ENCODE assay signal across 12 cellular contexts in genomic region chr10:24821986-24822385, GRCh38.
DNase-seq lines count a peak whose midpoint lies in the region; ATAC-seq and TF ChIP-seq lines count a peak whose summit lies in the region.
"Had no signal": no experiment of that assay in that cellular context is flagged by ENCODE, and none has a peak within 500 bp of the region (broad histone marks: within the 10 kb centered on the region; RNA-seq: fewer than 3 reads in every experiment).

No MANE protein-coding gene starts in this region.

- in situ Hi-C loops in Panc1 (cut with HindIII; ENCODE audit: low pct_unique_long_range_greater_than_20kb, low sequenced_read_pairs): no loop called here

- intact Hi-C loops in Panc1 (cut with micrococcal nuclease; ENCODE audit: unreplicated experiment): no loop called here

- no peaks in the 10 kb centered on the region for H3K9me3 Mint-ChIP-seq in activated naive CD4-positive, alpha-beta T cell treated with anti-CD3 and anti-CD28 coated beads, Interleukin-2, amount 50 U/mL, for 72 hours
- H3K9me3 Mint-ChIP-seq in activated naive CD4-positive, alpha-beta T cell treated with anti-CD3 and anti-CD28 coated beads, Interleukin-2, amount 10 ng/mL, durations not matched to agents 7 days and 5 days: no peaks in the 10 kb centered on the region
- H3K9me3 Mint-ChIP-seq in stimulated activated naive B cell treated with anti-CD40 and anti-IgM and Interleukin-4, amounts not matched to agents 10 μg/mL and 1 μg/mL and 100 μg/mL, for 72 hours: no peaks in the 10 kb centered on the region
- H3K9me3 Mint-ChIP-seq: nephron had no signal

- H3K4me3 Mint-ChIP-seq in activated naive CD4-positive, alpha-beta T cell treated with anti-CD3 and anti-CD28 coated beads, Interleukin-2, amount 10 ng/mL, durations not matched to agents 7 days and 5 days: no peak overlapping the region
- H3K4me3 Mint-ChIP-seq in stimulated activated naive B cell treated with anti-CD40 and anti-IgM and Interleukin-4, amounts not matched to agents 10 μg/mL and 1 μg/mL and 100 μg/mL, for 72 hours: no peak overlapping the region
- H3K4me3 Mint-ChIP-seq: nephron had no signal

- H3K9me3 ChIP-seq in Panc1 (ENCODE audit: control insufficient read depth, insufficient read depth, low read depth, low read length): no peaks in the 10 kb centered on the region
- H3K9me3 ChIP-seq: BLaER1 treated with 17β-estradiol and CSF1 and Interleukin-3, amounts not matched to agents 10 nM and 100 nM; stomach had no signal

- CTCF ChIA-PET in activated naive CD4-positive, alpha-beta T cell treated with anti-CD3 and anti-CD28 coated beads, Interleukin-2, amount 10 ng/mL, durations not matched to agents 7 days and 5 days (lab: Charles Lee): interaction anchor here (0.6 kb wide), 1 partner anchor 112 kb away, joined by 3 read pairs; no protein-coding TSS in a partner anchor
- CTCF ChIA-PET in Panc1 (lab: Charles Lee): no interaction called here

- POLR2A ChIA-PET in Panc1 (lab: Charles Lee): no interaction called here

- H3K36me3 Mint-ChIP-seq in activated naive CD4-positive, alpha-beta T cell treated with anti-CD3 and anti-CD28 coated beads, Interleukin-2, amount 50 U/mL, for 72 hours: peaks cover 0 to 5% of the 10 kb centered on the region in 2 donors
- no peaks in the 10 kb centered on the region for H3K36me3 Mint-ChIP-seq in activated naive CD4-positive, alpha-beta T cell treated with anti-CD3 and anti-CD28 coated beads, Interleukin-2, amount 10 ng/mL, durations not matched to agents 7 days and 5 days
- H3K36me3 Mint-ChIP-seq in stimulated activated naive B cell treated with anti-CD40 and anti-IgM and Interleukin-4, amounts not matched to agents 10 μg/mL and 1 μg/mL and 100 μg/mL, for 72 hours: no peaks in the 10 kb centered on the region

- H3K4me1 Mint-ChIP-seq in activated naive CD4-positive, alpha-beta T cell treated with anti-CD3 and anti-CD28 coated beads, Interleukin-2, amount 10 ng/mL, durations not matched to agents 7 days and 5 days: peaks cover 17% of the 10 kb centered on the region
- H3K4me1 Mint-ChIP-seq in stimulated activated naive B cell treated with anti-CD40 and anti-IgM and Interleukin-4, amounts not matched to agents 10 μg/mL and 1 μg/mL and 100 μg/mL, for 72 hours: peaks cover 0 to 9% of the 10 kb centered on the region in 2 donors

- H3K27me3 ChIP-seq in Panc1 (ENCODE audit: control insufficient read depth, insufficient read depth, low read length): no peaks in the 10 kb centered on the region
- H3K27me3 ChIP-seq: BLaER1 treated with 17β-estradiol and CSF1 and Interleukin-3, amounts not matched to agents 10 nM and 100 nM; stomach had no signal

- peak; percentile 70 to 81 for ATAC-seq in activated naive CD4-positive, alpha-beta T cell treated with anti-CD3 and anti-CD28 coated beads, Interleukin-2, amount 50 U/mL, for 72 hours
- peak; percentile 75 for ATAC-seq in Panc1
- peak; percentile 61 to 85 for ATAC-seq in stimulated activated naive B cell treated with anti-CD40 and anti-IgM and Interleukin-4, amounts not matched to agents 10 μg/mL and 1 μg/mL and 100 μg/mL, for 72 hours (replicated peaks)
- ATAC-seq in HG03045 (IDR thresholded peaks at IDR 0.05; ENCODE audit: unreplicated experiment): no peak
- ATAC-seq in HG02981 (IDR thresholded peaks at IDR 0.05; ENCODE audit: unreplicated experiment): no peak

- BruUV-seq in Panc1 (replicated peaks; lab: Mats Ljungman, UMichigan): no TSS peak

- no peaks in the 10 kb centered on the region for H3K4me1 ChIP-seq in Panc1 (ENCODE audit: control insufficient read depth, insufficient read depth, low read length)

- H3K27me3 Mint-ChIP-seq in activated naive CD4-positive, alpha-beta T cell treated with anti-CD3 and anti-CD28 coated beads, Interleukin-2, amount 10 ng/mL, durations not matched to agents 7 days and 5 days: peaks cover 9% of the 10 kb centered on the region
- no peaks in the 10 kb centered on the region for H3K27me3 Mint-ChIP-seq in stimulated activated naive B cell treated with anti-CD40 and anti-IgM and Interleukin-4, amounts not matched to agents 10 μg/mL and 1 μg/mL and 100 μg/mL, for 72 hours

- no peak overlapping the region for H3K4me3 ChIP-seq in Panc1 (ENCODE audit: low read depth in 2 of 2, low read length in 2 of 2)
- H3K4me3 ChIP-seq: BLaER1 treated with 17β-estradiol and CSF1 and Interleukin-3, amounts not matched to agents 10 nM and 100 nM; stomach had no signal

- no peak overlapping the region for H3K27ac Mint-ChIP-seq in activated naive CD4-positive, alpha-beta T cell treated with anti-CD3 and anti-CD28 coated beads, Interleukin-2, amount 50 U/mL, for 72 hours
- no peak overlapping the region for H3K27ac Mint-ChIP-seq in activated naive CD4-positive, alpha-beta T cell treated with anti-CD3 and anti-CD28 coated beads, Interleukin-2, amount 10 ng/mL, durations not matched to agents 7 days and 5 days
- no peak overlapping the region for H3K27ac Mint-ChIP-seq in stimulated activated naive B cell treated with anti-CD40 and anti-IgM and Interleukin-4, amounts not matched to agents 10 μg/mL and 1 μg/mL and 100 μg/mL, for 72 hours
- H3K27ac Mint-ChIP-seq: nephron had no signal

- H3K36me3 ChIP-seq in Panc1 (ENCODE audit: control insufficient read depth, insufficient read depth, low read length): no peaks in the 10 kb centered on the region
- H3K36me3 ChIP-seq: BLaER1 treated with 17β-estradiol and CSF1 and Interleukin-3, amounts not matched to agents 10 nM and 100 nM; stomach had no signal

- no peak for DNase-seq in activated naive CD4-positive, alpha-beta T cell treated with anti-CD3 and anti-CD28 coated beads, Interleukin-2, amount 50 U/mL, for 72 hours (ENCODE audit: low spot score in 2 of 2)
- no peak for DNase-seq in activated naive CD4-positive, alpha-beta T cell treated with anti-CD3 and anti-CD28 coated beads, Interleukin-2, amount 10 ng/mL, durations not matched to agents 7 days and 5 days
- DNase-seq in Panc1 (ENCODE audit: low read depth, low spot score): peak; percentile 63
- peak; percentile 16 for DNase-seq in fibroblast of peridontal ligament (ENCODE audit: extremely low read depth)
- no peak for DNase-seq in stimulated activated naive B cell treated with anti-CD40 and anti-IgM and Interleukin-4, amounts not matched to agents 10 μg/mL and 1 μg/mL and 100 μg/mL, for 72 hours
- no peak for DNase-seq in AG08396 (ENCODE audit: low spot score)
- DNase-seq: activated CD4-positive, alpha-beta T cell treated with anti-CD3 and anti-CD28 coated beads, Interleukin-2, amount 50 U/mL, for 1 hour; stomach had no signal

- TF ChIP-seq CTCF in Panc1 (IDR thresholded peaks at IDR 0.05): no peak

- H3K27ac ChIP-seq in Panc1 (ENCODE audit: low read length): no peak overlapping the region
- H3K27ac ChIP-seq: BLaER1 treated with 17β-estradiol and CSF1 and Interleukin-3, amounts not matched to agents 10 nM and 100 nM; stomach had no signal

Comparison
In these comparisons a context has a peak if more than half of its experiments do, and no peak if none do; other contexts are left out.
1. ATAC-seq: peak in activated naive CD4-positive, alpha-beta T cell treated with anti-CD3 and anti-CD28 coated beads, Interleukin-2, amount 50 U/mL, for 72 hours (2 of 2), Panc1 (single experiment) and stimulated activated naive B cell treated with anti-CD40 and anti-IgM and Interleukin-4, amounts not matched to agents 10 μg/mL and 1 μg/mL and 100 μg/mL, for 72 hours (2 of 2); none in HG03045 (single experiment) and HG02981 (single experiment).
2. DNase-seq: peak in Panc1 (single experiment) and fibroblast of peridontal ligament (single experiment); none in activated naive CD4-positive, alpha-beta T cell treated with anti-CD3 and anti-CD28 coated beads, Interleukin-2, amount 50 U/mL, for 72 hours (0 of 2), activated naive CD4-positive, alpha-beta T cell treated with anti-CD3 and anti-CD28 coated beads, Interleukin-2, amount 10 ng/mL, durations not matched to agents 7 days and 5 days (single experiment), stimulated activated naive B cell treated with anti-CD40 and anti-IgM and Interleukin-4, amounts not matched to agents 10 μg/mL and 1 μg/mL and 100 μg/mL, for 72 hours (single experiment) and AG08396 (single experiment).